In the genomic region with DNA sequence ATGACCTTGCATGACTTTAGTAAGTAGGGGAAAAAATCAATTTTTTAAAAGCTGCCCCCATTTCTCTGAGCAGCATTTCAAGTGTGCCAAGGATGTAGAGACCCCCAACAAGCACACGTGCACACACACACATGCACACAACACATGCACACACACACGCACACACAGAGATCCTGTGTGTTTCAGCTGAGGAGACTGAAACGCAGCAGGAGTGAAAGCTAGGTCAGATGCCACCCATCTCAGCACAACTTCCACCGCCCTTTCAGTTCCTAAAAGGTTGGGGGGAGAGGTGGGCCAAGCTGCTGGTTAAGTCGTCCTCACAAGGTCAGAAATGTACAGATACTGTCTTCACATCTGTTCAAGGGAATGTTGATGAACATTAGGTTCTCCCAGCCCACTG, we compare ENCODE assay signal across 29 cellular contexts. TPM values are rescaled to one million over a fixed set of nuclear protein-coding genes. Genes with fewer than 3 reads are reported as not detected.
DNase-seq lines count a peak whose midpoint lies in the region; ATAC-seq and TF ChIP-seq lines count a peak whose summit lies in the region.
"Had no signal": no experiment of that assay in that cellular context is flagged by ENCODE, and none has a peak within 500 bp of the region (broad histone marks: within the 10 kb centered on the region; RNA-seq: fewer than 3 reads in every experiment).

No MANE protein-coding gene starts in this region.

- H3K9me3 Mint-ChIP-seq in chondrocyte (ENCODE audit: low read depth), result peaks cover 3% of the 10 kb centered on the region
- peaks cover 5% of the 10 kb centered on the region for H3K9me3 Mint-ChIP-seq in progenitor cell of endocrine pancreas (ENCODE audit: low read depth)
- H3K9me3 Mint-ChIP-seq: activated naive CD8-positive, alpha-beta T cell treated with anti-CD3 and anti-CD28 coated beads, Interleukin-2, amount 50 U/mL, for 24 hours; CD14-positive monocyte; central memory CD8-positive, alpha-beta T cell; immature natural killer cell had no signal

- H3K4me3 Mint-ChIP-seq in chondrocyte (ENCODE audit: unreplicated experiment) (no peak overlapping the region), progenitor cell of endocrine pancreas (ENCODE audit: low read depth) (no peak overlapping the region)
- H3K4me3 Mint-ChIP-seq: activated CD4-positive, alpha-beta T cell treated with anti-CD3 and anti-CD28 coated beads for 36 hours; activated CD8-positive, alpha-beta T cell treated with anti-CD3 and anti-CD28 coated beads, Interleukin-2, amount 10 ng/mL, durations not matched to agents 7 days and 5 days; activated naive CD8-positive, alpha-beta T cell treated with anti-CD3 and anti-CD28 coated beads, Interleukin-2, amount 50 U/mL, for 24 hours; central memory CD8-positive, alpha-beta T cell; immature natural killer cell; neural crest cell had no signal

- TF ChIP-seq CTCF in MM.1S (IDR thresholded peaks at IDR 0.05; ENCODE audit: low read length), result no peak
- no peak for TF ChIP-seq CTCF in chondrocyte (IDR thresholded peaks at IDR 0.05)
- no peak for TF ChIP-seq CTCF in progenitor cell of endocrine pancreas (IDR thresholded peaks at IDR 0.05; ENCODE audit: unreplicated experiment)
- TF ChIP-seq CTCF in dorsolateral prefrontal cortex (IDR thresholded peaks at IDR 0.05 in 54 of 56, conservative IDR thresholded peaks at IDR 0.05 in 2 of 56; ENCODE audit: low read depth in 1 of 56, partially characterized antibody in 56 of 56), result no peak

- H3K27me3 Mint-ChIP-seq in chondrocyte (ENCODE audit: low read depth) (peaks cover 11% of the 10 kb centered on the region), progenitor cell of endocrine pancreas (peaks cover 8% of the 10 kb centered on the region)
- H3K27me3 Mint-ChIP-seq: activated CD4-positive, alpha-beta T cell treated with anti-CD3 and anti-CD28 coated beads for 36 hours; activated naive CD8-positive, alpha-beta T cell treated with anti-CD3 and anti-CD28 coated beads, Interleukin-2, amount 50 U/mL, for 24 hours; central memory CD8-positive, alpha-beta T cell had no signal

- H3K4me1 Mint-ChIP-seq in chondrocyte (ENCODE audit: low read depth), result peaks cover 24% of the 10 kb centered on the region
- peaks cover 6% of the 10 kb centered on the region for H3K4me1 Mint-ChIP-seq in progenitor cell of endocrine pancreas (ENCODE audit: low read depth)
- H3K4me1 Mint-ChIP-seq: activated naive CD8-positive, alpha-beta T cell treated with anti-CD3 and anti-CD28 coated beads, Interleukin-2, amount 50 U/mL, for 24 hours; central memory CD8-positive, alpha-beta T cell; immature natural killer cell had no signal

- no peaks in the 10 kb centered on the region for H3F3A ChIP-seq in MM.1S (ENCODE audit: insufficient read depth, low read length)

- H3K4me3 ChIP-seq in MM.1S (ENCODE audit: low read length) (no peak overlapping the region), HAP-1 (no peak overlapping the region), dorsolateral prefrontal cortex (no peak overlapping the region)
- H3K4me3 ChIP-seq: spleen, upper lobe of left lung had no signal

- in situ Hi-C loops in HAP-1 (cut with MboI; ENCODE audit: low sequenced_read_pairs), result no loop called here

- H3K36me3 ChIP-seq in MM.1S (replicated peaks; ENCODE audit: insufficient read depth, low read length) (no peaks in the 10 kb centered on the region), HAP-1 (replicated peaks) (no peaks in the 10 kb centered on the region)
- H3K36me3 ChIP-seq: spleen, upper lobe of left lung had no signal

- peak overlapping the region; percentile 19 for H3K27ac Mint-ChIP-seq in chondrocyte (ENCODE audit: unreplicated experiment)
- no peak overlapping the region for H3K27ac Mint-ChIP-seq in progenitor cell of endocrine pancreas
- H3K27ac Mint-ChIP-seq: activated CD4-positive, alpha-beta T cell treated with anti-CD3 and anti-CD28 coated beads for 36 hours; activated CD8-positive, alpha-beta T cell treated with anti-CD3 and anti-CD28 coated beads, Interleukin-2, amount 10 ng/mL, durations not matched to agents 7 days and 5 days; activated naive CD8-positive, alpha-beta T cell treated with anti-CD3 and anti-CD28 coated beads, Interleukin-2, amount 50 U/mL, for 24 hours; immature natural killer cell had no signal

- H3K27me3 ChIP-seq in MM.1S (replicated peaks; ENCODE audit: insufficient read depth, low read length) (no peaks in the 10 kb centered on the region), HAP-1 (ENCODE audit: low read depth) (no peaks in the 10 kb centered on the region), dorsolateral prefrontal cortex (peaks cover 0 to 5% (median 0%) of the 10 kb centered on the region in 45 donors)
- H3K27me3 ChIP-seq: spleen, upper lobe of left lung had no signal

- H3K9ac ChIP-seq in MM.1S (ENCODE audit: low read length), result no peak overlapping the region
- H3K9ac ChIP-seq: parathyroid adenoma had no signal

- intact Hi-C loops in dorsolateral prefrontal cortex (cut with DNase I), result no loop called here

- no peak overlapping the region; the same call in 1 of the 2 replicates for H3K4me2 ChIP-seq in MM.1S (ENCODE audit: low read depth, low read length)

- H3K27ac ChIP-seq in MM.1S (ENCODE audit: low read length) (peak overlapping the region; percentile 13; the same call in 1 of the 2 replicates), dorsolateral prefrontal cortex (no peak overlapping the region)
- H3K27ac ChIP-seq: parathyroid adenoma, spleen, upper lobe of left lung had no signal

- no peak for DNase-seq in MM.1S
- DNase-seq in chondrocyte (ENCODE audit: low spot score), result no peak
- DNase-seq in HAP-1 (ENCODE audit: low spot score in 2 of 2), result no peak
- DNase-seq in progenitor cell of endocrine pancreas (ENCODE audit: low spot score, unreplicated experiment), result no peak
- no peak for DNase-seq in dorsolateral prefrontal cortex
- DNase-seq: activated CD4-positive, alpha-beta T cell treated with anti-CD3 and anti-CD28 coated beads for 36 hours; activated effector memory CD4-positive, alpha-beta T cell treated with anti-CD3 and anti-CD28 coated beads, Interleukin-2, amount 50 U/mL, for 16 hours; activated naive CD8-positive, alpha-beta T cell treated with anti-CD3 and anti-CD28 coated beads, Interleukin-2, amount 50 U/mL, for 24 hours; hypothalamus; immature natural killer cell; left colon; mammary epithelial cell; NCI-H1105; NCI-H1930; right cardiac atrium; spleen; stimulated activated CD4-positive, alpha-beta T cell treated with anti-CD3 and anti-CD28 coated beads, Interleukin-2, amount 100 ng/mL, for 48 hours; substantia nigra; upper lobe of left lung had no signal

- no peaks in the 10 kb centered on the region for H4K20me1 ChIP-seq in MM.1S (ENCODE audit: insufficient read depth, low read length)

- H3K9me3 ChIP-seq in MM.1S (replicated peaks; ENCODE audit: insufficient read depth, low read length) (no peaks in the 10 kb centered on the region), HAP-1 (no peaks in the 10 kb centered on the region)
- H3K9me3 ChIP-seq: spleen, upper lobe of left lung had no signal

- peaks cover 1% of the 10 kb centered on the region for H3K36me3 Mint-ChIP-seq in chondrocyte (ENCODE audit: low read depth)
- H3K36me3 Mint-ChIP-seq in progenitor cell of endocrine pancreas (ENCODE audit: insufficient read depth), result peaks cover under 1% of the 10 kb centered on the region
- H3K36me3 Mint-ChIP-seq: CD14-positive monocyte, immature natural killer cell had no signal

- no peak overlapping the region for H2AFZ ChIP-seq in MM.1S (ENCODE audit: low read length)
- H2AFZ ChIP-seq: parathyroid adenoma had no signal

- no peaks in the 10 kb centered on the region for H3K79me2 ChIP-seq in MM.1S (ENCODE audit: low read length)
- H3K79me2 ChIP-seq: parathyroid adenoma had no signal

- ATAC-seq in GM19463 (IDR thresholded peaks at IDR 0.05; ENCODE audit: unreplicated experiment), result peak; percentile 57
- no peak for ATAC-seq in HG03135 (IDR thresholded peaks at IDR 0.05; ENCODE audit: unreplicated experiment)
- ATAC-seq: activated CD8-positive, alpha-beta T cell treated with anti-CD3 and anti-CD28 coated beads, Interleukin-2, amount 10 ng/mL, durations not matched to agents 7 days and 5 days; activated naive CD8-positive, alpha-beta T cell treated with anti-CD3 and anti-CD28 coated beads, Interleukin-2, amount 50 U/mL, for 24 hours; left colon had no signal

- no peaks in the 10 kb centered on the region for H3K9me2 ChIP-seq in MM.1S (replicated peaks; ENCODE audit: insufficient read depth, low read length)

- H3K4me1 ChIP-seq in MM.1S (ENCODE audit: low read length) (no peaks in the 10 kb centered on the region), HAP-1 (no peaks in the 10 kb centered on the region)
- H3K4me1 ChIP-seq: parathyroid adenoma, upper lobe of left lung had no signal

RNA-seq across cellular contexts. Expression of a gene that starts 13.9 kb away (rescaled TPM):
- total RNA-seq in chondrocyte (not detected in 3 replicates), progenitor cell of endocrine pancreas (not detected in 2 replicates), dorsolateral prefrontal cortex (1 to 10 TPM in 1 of 120 experiments, under 1 TPM in 1, not detected in 118; 0.69 to 1.1 TPM)
- total RNA-seq: activated CD4-positive, alpha-beta T cell treated with anti-CD3 and anti-CD28 coated beads for 36 hours; activated CD8-positive, alpha-beta T cell treated with anti-CD3 and anti-CD28 coated beads, Interleukin-2, amount 10 ng/mL, durations not matched to agents 7 days and 5 days; fibroblast of lung; left colon; mammary epithelial cell; neural crest cell; RPMI7951; spleen; upper lobe of left lung had no signal

RNA-seq across cellular contexts. Expression of a gene that starts 59.7 kb away (rescaled TPM):
- total RNA-seq in chondrocyte, result not detected in 3 replicates
- not detected in 2 replicates for total RNA-seq in progenitor cell of endocrine pancreas
- not detected for total RNA-seq in dorsolateral prefrontal cortex
- total RNA-seq: activated CD4-positive, alpha-beta T cell treated with anti-CD3 and anti-CD28 coated beads for 36 hours; activated CD8-positive, alpha-beta T cell treated with anti-CD3 and anti-CD28 coated beads, Interleukin-2, amount 10 ng/mL, durations not matched to agents 7 days and 5 days; endothelial cell of umbilical vein; fibroblast of lung; left colon; mammary epithelial cell; neural crest cell; right cardiac atrium; RPMI7951; spleen; upper lobe of left lung had no signal
